In the genomic region with DNA sequence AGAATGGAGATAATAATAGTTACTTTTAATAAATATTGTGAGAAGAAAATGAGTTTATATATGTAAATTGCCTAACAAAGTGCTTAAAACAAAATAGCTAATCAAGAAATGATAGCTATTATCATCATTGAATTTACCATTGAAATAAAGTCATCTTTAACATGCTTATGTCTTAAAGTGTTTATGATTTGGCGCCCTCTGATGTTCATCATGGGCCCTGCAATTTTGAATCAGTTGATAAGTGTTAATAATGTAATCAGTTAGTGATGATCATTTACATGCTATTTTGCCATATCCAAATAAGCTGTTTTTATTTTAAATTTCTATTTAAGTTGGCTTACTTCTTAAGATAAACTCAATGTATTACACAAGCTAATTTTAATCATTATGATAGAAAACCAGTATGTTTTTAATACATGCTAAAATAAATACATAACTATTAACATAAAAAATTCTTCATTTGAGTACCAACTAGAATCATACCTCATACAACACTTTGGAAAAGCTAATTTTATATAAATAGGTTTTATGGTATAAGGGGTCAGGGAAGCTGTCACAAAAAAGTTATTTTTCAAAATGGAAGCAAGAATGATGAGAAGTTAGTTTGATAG, we compare ENCODE assay signal across 9 cellular contexts. TPM values are rescaled to one million over a fixed set of nuclear protein-coding genes. Genes with fewer than 3 reads are reported as not detected.
A peak's percentile ranks its signal among the peaks of the same experiment; 100 is the strongest.
DNase-seq lines count a peak whose midpoint lies in the region; ATAC-seq, FAIRE-seq and TF ChIP-seq lines count a peak whose summit lies in the region.
"Had no signal": no experiment of that assay in that cellular context is flagged by ENCODE, and none has a peak within 500 bp of the region (broad histone marks: within the 10 kb centered on the region; RNA-seq: fewer than 3 reads in every experiment).

No MANE protein-coding gene starts in this region.

- peak; percentile 98 for FAIRE-seq in kidney (lab: Jason Lieb, UNC)

- TF ChIP-seq RAD21 in IMR-90 (IDR thresholded peaks at IDR 0.05; ENCODE audit: low read length) = peak; percentile 88

- WGBS in IMR-90 (ENCODE audit: extremely low coverage in 2 of 2, insufficient read length in 1 of 2), 2 experiments = no CpG with 5 or more reads among the region's 1 CpG

- peak; percentile 89 for TF ChIP-seq CTCF in IMR-90 (conservative IDR thresholded peaks at IDR 0.05; ENCODE audit: low read depth, low read length)
- peak in 5 of 6 experiments; percentile 55 to 93 (median 79) for TF ChIP-seq CTCF in Peyer's patch (IDR thresholded peaks at IDR 0.05)
- peak; percentile 79 for TF ChIP-seq CTCF in astrocyte of the spinal cord (IDR thresholded peaks at IDR 0.05; ENCODE audit: low read depth, low read length)
- TF ChIP-seq CTCF in kidney (IDR thresholded peaks at IDR 0.05; ENCODE audit: borderline replicate concordance, extremely low read depth, insufficient read depth) = peak; percentile 89

- H3K27ac ChIP-seq in IMR-90 (ENCODE audit: insufficient read depth, low read length) (no peak overlapping the region), Peyer's patch (no peak overlapping the region), kidney (ENCODE audit: low read depth in 2 of 2, low read length in 2 of 2) (no peak overlapping the region)

- no peak overlapping the region for H3K4ac ChIP-seq in IMR-90 (ENCODE audit: low read depth, low read length)

- H4K20me1 ChIP-seq in IMR-90 (ENCODE audit: insufficient read depth, low read length) = no peaks in the 10 kb centered on the region

- no peak overlapping the region for H3K14ac ChIP-seq in IMR-90 (replicated peaks; ENCODE audit: low read depth, low read length)

- no peak overlapping the region for H3K23ac ChIP-seq in IMR-90 (ENCODE audit: low read depth, low read length)

- H2AK5ac ChIP-seq in IMR-90 (ENCODE audit: low read depth, low read length) = no peak overlapping the region

- H3K4me3 ChIP-seq in IMR-90 (ENCODE audit: insufficient read depth, low read depth, low read length) (no peak overlapping the region), Peyer's patch (no peak overlapping the region), astrocyte of the spinal cord (ENCODE audit: low read depth, low read length) (no peak overlapping the region), kidney (ENCODE audit: low read length in 2 of 2) (no peak overlapping the region)

- no peak overlapping the region for H4K91ac ChIP-seq in IMR-90 (ENCODE audit: insufficient read depth, low read depth, low read length)

- TF ChIP-seq POLR2A in IMR-90 (IDR thresholded peaks at IDR 0.05; ENCODE audit: low read depth, low read length) (no peak), Peyer's patch (IDR thresholded peaks at IDR 0.05) (no peak)

- no TSS peak for BruUV-seq in IMR-90 (replicated peaks; lab: Mats Ljungman, UMichigan)

- DNase-seq in NCI-H2196 (lab: John Stamatoyannopoulos, UW; ENCODE audit: unreplicated experiment) (peak; percentile 48), NCI-H2196 treated with DMSO at 0.1 percent for 48 hours (lab: John Stamatoyannopoulos, UW; ENCODE audit: unreplicated experiment) (no peak), IMR-90 (peak; percentile 61), Peyer's patch (peak in 1 of 3 donors; percentile 83), astrocyte of the spinal cord (ENCODE audit: low read depth, low spot score) (peak; percentile 67), kidney (no peak), SIG-M5 treated with dmso at 0.1 percent for 504 hours (lab: John Stamatoyannopoulos, UW; ENCODE audit: unreplicated experiment) (no peak)
- DNase-seq in stimulated activated CD8-positive, alpha-beta memory T cell treated with anti-CD3 and anti-CD28 coated beads, Interleukin-4, amount 100 ng/mL, for 24 hours (ENCODE audit: low read depth) = peak; percentile 27

- no peak overlapping the region for H2BK15ac ChIP-seq in IMR-90 (ENCODE audit: low read depth, low read length)

- dilution Hi-C loops in IMR-90 (cut with HindIII; ENCODE audit: low sequenced_read_pairs, unreplicated experiment) = no loop called here

- no peak overlapping the region for H2AFZ ChIP-seq in IMR-90 (replicated peaks; ENCODE audit: low read length, poor library complexity)

- H2BK120ac ChIP-seq in IMR-90 (ENCODE audit: low read depth, low read length) = no peak overlapping the region

- no peaks in the 10 kb centered on the region for H3K79me1 ChIP-seq in IMR-90 (ENCODE audit: low read depth in 1 of 2, low read length in 2 of 2)

- POLR2A ChIA-PET in IMR-90 (lab: Charles Lee; ENCODE audit: unreplicated experiment) = interaction anchor here (1.0 kb wide), 1 partner anchor 151 kb away, joined by 3 read pairs; no protein-coding TSS in a partner anchor

- intact Hi-C loops in IMR-90 (cut with micrococcal nuclease) = loop anchor here (1.0 kb wide), 2 partner anchors 151 to 243 kb away; no protein-coding TSS in a partner anchor
- intact Hi-C loops in kidney (cut with DNase I) = loop anchor here (5.0 kb wide), 1 partner anchor 247 kb away; no protein-coding TSS in a partner anchor

- H3K9me1 ChIP-seq in IMR-90 (ENCODE audit: insufficient read depth, low read length) = no peaks in the 10 kb centered on the region

- H2BK20ac ChIP-seq in IMR-90 (ENCODE audit: low read depth, low read length) = no peak overlapping the region

- CTCF ChIA-PET in IMR-90 (lab: Yijun Ruan, JAX) = interaction anchor here (0.6 to 1.6 kb wide), 24 partner anchors 8 to 491 kb away, joined by 3 to 14 read pairs (median 3); no protein-coding TSS in a partner anchor

- H3K36me3 ChIP-seq in IMR-90 (ENCODE audit: control insufficient read depth, insufficient read depth, low read length) (no peaks in the 10 kb centered on the region), Peyer's patch (no peaks in the 10 kb centered on the region), kidney (ENCODE audit: control insufficient read depth in 1 of 2, insufficient read depth in 2 of 2, low read length in 2 of 2) (no peaks in the 10 kb centered on the region)

- H3K4me2 ChIP-seq in IMR-90 (ENCODE audit: low read depth, low read length) = no peak overlapping the region

- no peak overlapping the region for H3K18ac ChIP-seq in IMR-90 (ENCODE audit: low read depth, low read length)

- H3K9me3 ChIP-seq in IMR-90 (ENCODE audit: control insufficient read depth, insufficient read depth, low read length) (peaks cover 16% of the 10 kb centered on the region), Peyer's patch (peaks cover 0 to 14% (median 0%) of the 10 kb centered on the region in 4 donors), kidney (ENCODE audit: control insufficient read depth in 1 of 2, low read length in 2 of 2) (peaks cover 5 to 21% of the 10 kb centered on the region in 2 donors)

- no peak overlapping the region for H2AK9ac ChIP-seq in IMR-90 (replicated peaks; ENCODE audit: low read depth, low read length, poor library complexity)

- H3K27me3 ChIP-seq in IMR-90 (ENCODE audit: control insufficient read depth, insufficient read depth, low read length) = no peaks in the 10 kb centered on the region
- no peaks in the 10 kb centered on the region for H3K27me3 ChIP-seq in Peyer's patch

- in situ Hi-C loops in IMR-90 (cut with MboI; ENCODE audit: low sequenced_read_pairs) = loop anchor here (5.0 to 25.0 kb wide), 2 partner anchors 152 to 242 kb away; a partner anchor contains a TSS
- in situ Hi-C loops in astrocyte of the spinal cord (cut with HindIII; ENCODE audit: low sequenced_read_pairs) = no loop called here

- H3K4me1 ChIP-seq in IMR-90 (ENCODE audit: control insufficient read depth, insufficient read depth, low read length) = no peaks in the 10 kb centered on the region
- no peaks in the 10 kb centered on the region for H3K4me1 ChIP-seq in Peyer's patch
- no peaks in the 10 kb centered on the region for H3K4me1 ChIP-seq in kidney (ENCODE audit: control insufficient read depth in 1 of 2, insufficient read depth in 1 of 2, low read depth in 1 of 2, low read length in 2 of 2)

- H3K9ac ChIP-seq in IMR-90 (ENCODE audit: low read depth, low read length) (no peak overlapping the region), kidney (ENCODE audit: low read length in 2 of 2) (no peak overlapping the region)

- H2BK5ac ChIP-seq in IMR-90 (ENCODE audit: low read depth, low read length, poor library complexity, severe bottlenecking) = no peak overlapping the region

- H3K56ac ChIP-seq in IMR-90 (ENCODE audit: extremely low read depth, insufficient read depth, low read length) = no peak overlapping the region

- H4K5ac ChIP-seq in IMR-90 (ENCODE audit: low read depth, low read length) = no peak overlapping the region

- peak; percentile 51; the same call in 1 of the 2 replicates for ATAC-seq in IMR-90 (ENCODE audit: low read depth)

- H4K8ac ChIP-seq in IMR-90 (ENCODE audit: low read depth in 2 of 2, low read length in 2 of 2) = no peak overlapping the region

TF ChIP-seq in IMR-90, 13 proteins besides CTCF, POLR2A, EP300 and RAD21:
- TF ChIP-seq MAZ (IDR thresholded peaks at IDR 0.05; ENCODE audit: borderline replicate concordance, low read depth, low read length) (no peak), SMC3 (IDR thresholded peaks at IDR 0.05; ENCODE audit: low read depth, low read length) (peak; percentile 93), CEBPB (IDR thresholded peaks at IDR 0.05; ENCODE audit: low read depth, low read length) (no peak)

RNA-seq across cellular contexts. Expression of a gene that starts 39.2 kb away (rescaled TPM):
- total RNA-seq in IMR-90 (2012; rRNA removed) = 10.2 and 10.8 TPM in 2 replicates
- 13.5 and 13.7 TPM in 2 replicates for polyA plus RNA-seq in IMR-90 (2012; rRNA removed)
- 14.6 and 20.1 TPM in 2 replicates for polyA plus RNA-seq in IMR-90 (2012; cell fraction: cytosol; rRNA removed)
- polyA plus RNA-seq in IMR-90 (2012; cell fraction: nucleus; rRNA removed; ENCODE audit: low replicate concordance) = 3.8 and 12.7 TPM in 2 replicates
- 10 to 100 TPM; 13.4 to 39.6 (median 21.2) TPM for total RNA-seq in Peyer's patch
- 69.1 TPM for total RNA-seq in kidney
- 91.1 TPM for polyA plus RNA-seq in kidney (ENCODE audit: insufficient read depth, low read depth, low replicate concordance)
- total RNA-seq: CD4-positive, CD25-positive, alpha-beta regulatory T cell had no signal

Comparison
In these comparisons a context has a peak if more than half of its experiments do, and no peak if none do; other contexts are left out.
1. DNase-seq: peak in NCI-H2196 (single experiment), IMR-90 (single experiment), astrocyte of the spinal cord (single experiment) and stimulated activated CD8-positive, alpha-beta memory T cell treated with anti-CD3 and anti-CD28 coated beads, Interleukin-4, amount 100 ng/mL, for 24 hours (single experiment); none in NCI-H2196 treated with DMSO at 0.1 percent for 48 hours (single experiment), kidney (single experiment) and SIG-M5 treated with dmso at 0.1 percent for 504 hours (single experiment).
2. Peak in every context shown above with its lines, with median percentiles within 50 percentile points of each other: CTCF ChIP-seq.